10 cellular contexts compared by ENCODE assay signal in genomic region chr20:29878777-29879442, GRCh38.
DNase-seq lines count a peak whose midpoint lies in the region; ATAC-seq, FAIRE-seq and TF ChIP-seq lines count a peak whose summit lies in the region.
"Had no signal": no experiment of that assay in that cellular context is flagged by ENCODE, and none has a peak within 500 bp of the region (broad histone marks: within the 10 kb centered on the region; RNA-seq: fewer than 3 reads in every experiment).

No MANE protein-coding gene starts in this region.

- CTCF ChIA-PET in activated CD8-positive, alpha-beta memory T cell treated with anti-CD3 and anti-CD28 coated beads, Interleukin-2, amount 10 ng/mL, durations not matched to agents 7 days and 5 days (lab: Charles Lee) = no interaction called here

- no peaks in the 10 kb centered on the region for H3K4me1 Mint-ChIP-seq in activated CD8-positive, alpha-beta memory T cell treated with anti-CD3 and anti-CD28 coated beads, Interleukin-2, amount 10 ng/mL, durations not matched to agents 7 days and 5 days

- 42 to 58% (median 44%) methylated on average over 17 to 24 of the region's 24 CpGs for WGBS in heart left ventricle, 4 donors

- peak overlapping the region; percentile 16 for H3K27ac Mint-ChIP-seq in activated CD8-positive, alpha-beta memory T cell treated with anti-CD3 and anti-CD28 coated beads, Interleukin-2, amount 10 ng/mL, durations not matched to agents 7 days and 5 days

- TF ChIP-seq CTCF in heart left ventricle (IDR thresholded peaks at IDR 0.05) = no peak
- no peak for TF ChIP-seq CTCF in thoracic aorta (IDR thresholded peaks at IDR 0.05)

- intact Hi-C loops in heart left ventricle (cut with DNase I) = no loop called here

- no peak overlapping the region for H3K9ac ChIP-seq in NT2/D1 (ENCODE audit: insufficient read length, low read depth)

- H3K27me3 Mint-ChIP-seq in activated CD8-positive, alpha-beta memory T cell treated with anti-CD3 and anti-CD28 coated beads, Interleukin-2, amount 10 ng/mL, durations not matched to agents 7 days and 5 days = no peaks in the 10 kb centered on the region

- H3K36me3 Mint-ChIP-seq in activated CD8-positive, alpha-beta memory T cell treated with anti-CD3 and anti-CD28 coated beads, Interleukin-2, amount 10 ng/mL, durations not matched to agents 7 days and 5 days = peaks cover 6% of the 10 kb centered on the region

- peak; percentile 78 for DNase-seq in activated CD8-positive, alpha-beta memory T cell treated with anti-CD3 and anti-CD28 coated beads, Interleukin-2, amount 10 ng/mL, durations not matched to agents 7 days and 5 days
- no peak for DNase-seq in activated CD8-positive, alpha-beta memory T cell treated with anti-CD3 and anti-CD28 coated beads, Interleukin-2, amount 50 U/mL, for 4 hours
- DNase-seq in NT2/D1 (ENCODE audit: low read depth, low spot score) (no peak), heart left ventricle (peak in 3 of 5 donors; percentile 8 to 69 (median 23)), thoracic aorta (ENCODE audit: low spot score) (no peak), NCI-H526 treated with DMSO at 0.1 percent for 48 hours (lab: John Stamatoyannopoulos, UW) (no peak), H54 (ENCODE audit: insufficient read length, low spot score) (no peak), NOMO-1 treated with dmso at 0.1 percent for 144 hours (lab: John Stamatoyannopoulos, UW; ENCODE audit: unreplicated experiment) (no peak)

- H3K36me3 ChIP-seq in NT2/D1 (ENCODE audit: insufficient read depth, insufficient read length, low read length) (no peaks in the 10 kb centered on the region), heart left ventricle (no peaks in the 10 kb centered on the region), thoracic aorta (no peaks in the 10 kb centered on the region)
- H3K36me3 ChIP-seq: prostate gland had no signal

- H3K4me3 ChIP-seq in NT2/D1 (ENCODE audit: insufficient read length, low read depth) (peak overlapping the region; percentile 8), heart left ventricle (no peak overlapping the region), thoracic aorta (no peak overlapping the region)
- H3K4me3 ChIP-seq: prostate gland had no signal

- peak; percentile 54 for ATAC-seq in activated CD8-positive, alpha-beta memory T cell treated with anti-CD3 and anti-CD28 coated beads, Interleukin-2, amount 10 ng/mL, durations not matched to agents 7 days and 5 days
- ATAC-seq in heart left ventricle = peak in 3 of 4 donors; percentile 28 to 60 (median 41)
- peak; percentile 27 for ATAC-seq in thoracic aorta (ENCODE audit: insufficient number of reproducible peaks, low FRiP score, low read depth)

- no peak for TF ChIP-seq POLR2A in heart left ventricle (IDR thresholded peaks at IDR 0.05)
- TF ChIP-seq POLR2A in H54 (IDR thresholded peaks at IDR 0.05; ENCODE audit: low read depth, low read length) = no peak

- peaks cover 2% of the 10 kb centered on the region for H3K4me1 ChIP-seq in NT2/D1 (ENCODE audit: insufficient read depth, insufficient read length)
- no peaks in the 10 kb centered on the region for H3K4me1 ChIP-seq in heart left ventricle
- H3K4me1 ChIP-seq in thoracic aorta (ENCODE audit: control insufficient read depth in 1 of 2, low read depth in 2 of 2) = no peaks in the 10 kb centered on the region
- H3K4me1 ChIP-seq: prostate gland had no signal

- no peaks in the 10 kb centered on the region; the same call in 1 of the 2 replicates for H3K9me3 ChIP-seq in NT2/D1 (ENCODE audit: insufficient read depth, low read length)
- H3K9me3 ChIP-seq in heart left ventricle = peaks cover 0 to 29% (median 7%) of the 10 kb centered on the region in 12 donors
- peaks cover 12% of the 10 kb centered on the region for H3K9me3 ChIP-seq in thoracic aorta
- H3K9me3 ChIP-seq: prostate gland had no signal

- peaks cover 19% of the 10 kb centered on the region for H3K9me3 Mint-ChIP-seq in activated CD8-positive, alpha-beta memory T cell treated with anti-CD3 and anti-CD28 coated beads, Interleukin-2, amount 10 ng/mL, durations not matched to agents 7 days and 5 days (ENCODE audit: low read depth)

- H3K4me3 Mint-ChIP-seq in activated CD8-positive, alpha-beta memory T cell treated with anti-CD3 and anti-CD28 coated beads, Interleukin-2, amount 10 ng/mL, durations not matched to agents 7 days and 5 days = peak overlapping the region; percentile 53

- H3K27ac ChIP-seq in heart left ventricle = no peak overlapping the region
- no peak overlapping the region for H3K27ac ChIP-seq in thoracic aorta
- H3K27ac ChIP-seq: prostate gland had no signal

- no peak for FAIRE-seq in H54 (lab: Jason Lieb, UNC)
- FAIRE-seq: colon had no signal

- H3K27me3 ChIP-seq in NT2/D1 (ENCODE audit: insufficient read depth, insufficient read length) (no peaks in the 10 kb centered on the region), heart left ventricle (no peaks in the 10 kb centered on the region), thoracic aorta (replicated peaks; ENCODE audit: insufficient read depth) (no peaks in the 10 kb centered on the region)

Comparison
In these comparisons a context has a peak if more than half of its experiments do, and no peak if none do; other contexts are left out.
1. DNase-seq: peak in activated CD8-positive, alpha-beta memory T cell treated with anti-CD3 and anti-CD28 coated beads, Interleukin-2, amount 10 ng/mL, durations not matched to agents 7 days and 5 days (single experiment) and heart left ventricle (3 of 5); none in activated CD8-positive, alpha-beta memory T cell treated with anti-CD3 and anti-CD28 coated beads, Interleukin-2, amount 50 U/mL, for 4 hours (single experiment), NT2/D1 (single experiment), thoracic aorta (single experiment), NCI-H526 treated with DMSO at 0.1 percent for 48 hours (single experiment), H54 (single experiment) and NOMO-1 treated with dmso at 0.1 percent for 144 hours (single experiment).
2. Peak in every context shown above with its lines, with median percentiles within 50 percentile points of each other: ATAC-seq.